ENCODE assay signal across 9 cellular contexts in genomic region chr12:112096070-112096469, GRCh38. TPM values are rescaled to one million over a fixed set of nuclear protein-coding genes. Genes with fewer than 3 reads are reported as not detected.
DNase-seq lines count a peak whose midpoint lies in the region; ATAC-seq, FAIRE-seq and TF ChIP-seq lines count a peak whose summit lies in the region.
"Had no signal": no experiment of that assay in that cellular context is flagged by ENCODE, and none has a peak within 500 bp of the region (broad histone marks: within the 10 kb centered on the region; RNA-seq: fewer than 3 reads in every experiment).

No MANE protein-coding gene starts in this region.

- no peaks in the 10 kb centered on the region for H3K27me3 Mint-ChIP-seq in astrocyte (ENCODE audit: low read depth, unreplicated experiment)

- H3K4me1 ChIP-seq in heart left ventricle: peaks cover 0 to 21% (median 7%) of the 10 kb centered on the region in 12 donors
- H3K4me1 ChIP-seq in astrocyte (ENCODE audit: insufficient read depth, low read length): peaks cover 14% of the 10 kb centered on the region
- H3K4me1 ChIP-seq in BE2C: peaks cover 5% of the 10 kb centered on the region

- TF ChIP-seq CTCF in heart left ventricle (IDR thresholded peaks at IDR 0.05): no peak
- no peak for TF ChIP-seq CTCF in astrocyte (IDR thresholded peaks at IDR 0.05; ENCODE audit: insufficient read depth, low read depth, low read length)
- no peak for TF ChIP-seq CTCF in BE2C (IDR thresholded peaks at IDR 0.05; ENCODE audit: low read depth, low read length)

- H3K27me3 ChIP-seq in heart left ventricle: no peaks in the 10 kb centered on the region
- no peaks in the 10 kb centered on the region for H3K27me3 ChIP-seq in astrocyte (ENCODE audit: insufficient read depth, low read length)
- H3K27me3 ChIP-seq in BE2C: no peaks in the 10 kb centered on the region

- no peak for FAIRE-seq in astrocyte (lab: Jason Lieb, UNC)

- H3K36me3 ChIP-seq in heart left ventricle (peaks cover 0 to 66% (median 55%) of the 10 kb centered on the region in 9 donors), astrocyte (ENCODE audit: insufficient read depth, low read length) (peaks cover 12% of the 10 kb centered on the region), BE2C (peaks cover 84% of the 10 kb centered on the region)

- no peak overlapping the region for H3K4me3 Mint-ChIP-seq in astrocyte (ENCODE audit: unreplicated experiment)

- peaks cover 18% of the 10 kb centered on the region for H3K4me1 Mint-ChIP-seq in astrocyte (ENCODE audit: low read depth, unreplicated experiment)

- H3K27ac Mint-ChIP-seq in astrocyte (ENCODE audit: unreplicated experiment): peak overlapping the region; percentile 85

- H3K4me3 ChIP-seq in heart left ventricle: no peak overlapping the region
- H3K4me3 ChIP-seq in astrocyte (ENCODE audit: insufficient read depth, low read depth, low read length): no peak overlapping the region
- no peak overlapping the region for H3K4me3 ChIP-seq in BE2C (ENCODE audit: low read depth, low read length)

- no peak overlapping the region for H3K9ac ChIP-seq in astrocyte (ENCODE audit: low read length)

- no peaks in the 10 kb centered on the region for H3K9me3 Mint-ChIP-seq in astrocyte (ENCODE audit: unreplicated experiment)

- intact Hi-C loops in heart left ventricle (cut with DNase I): loop anchor here in 1 of 10 donors (10.0 kb wide), 1 partner anchor 51 kb away; no protein-coding TSS in a partner anchor
- intact Hi-C loops in cardiac septum (cut with DNase I): loop anchor here (5.0 kb wide), 1 partner anchor 36 kb away; no protein-coding TSS in a partner anchor

- peaks cover 11% of the 10 kb centered on the region for H3K36me3 Mint-ChIP-seq in astrocyte (ENCODE audit: low read depth, unreplicated experiment)

- H2AFZ ChIP-seq in astrocyte (ENCODE audit: low read depth, low read length): no peak overlapping the region

- H3K27ac ChIP-seq in heart left ventricle (peak overlapping the region in 3 of 12 donors; percentile 10 to 71 (median 45)), astrocyte (ENCODE audit: low read depth, low read length) (peak overlapping the region; percentile 72)

- ATAC-seq in heart left ventricle (peak in 3 of 4 donors; percentile 60 to 80 (median 68)), HG03439 (IDR thresholded peaks at IDR 0.05; ENCODE audit: unreplicated experiment) (peak; percentile 78), GM19324 (IDR thresholded peaks at IDR 0.05; ENCODE audit: low FRiP score, unreplicated experiment) (no peak)

- H3K9me3 ChIP-seq in heart left ventricle: no peaks in the 10 kb centered on the region
- H3K9me3 ChIP-seq in astrocyte (ENCODE audit: insufficient read depth, low read depth, low read length): no peaks in the 10 kb centered on the region
- H3K9me3 ChIP-seq in BE2C: no peaks in the 10 kb centered on the region

- TF ChIP-seq POLR2A in heart left ventricle (IDR thresholded peaks at IDR 0.05): no peak

- peaks cover 90% of the 10 kb centered on the region for H3K79me2 ChIP-seq in astrocyte (ENCODE audit: insufficient read depth, low read length)

- H3K4me2 ChIP-seq in astrocyte (ENCODE audit: low read length): peak overlapping the region; percentile 45

- H4K20me1 ChIP-seq in astrocyte (ENCODE audit: insufficient read depth, low read length): peaks cover 21% of the 10 kb centered on the region

- DNase-seq in heart left ventricle (no peak), cardiac septum (ENCODE audit: low spot score) (no peak), astrocyte (ENCODE audit: low read depth) (no peak), NCI-H226 (no peak), SKM-1 treated with dmso at 0.1 percent for 144 hours (lab: John Stamatoyannopoulos, UW; ENCODE audit: unreplicated experiment) (no peak), BE2C (no peak)
- DNase-seq: NCI-H446 had no signal

RNA-seq across cellular contexts. Expression of gene NAA25, which starts 12.5 kb away (rescaled TPM):
- total RNA-seq in heart left ventricle: 10 to 100 TPM in 8 of 9 donors, 1 to 10 TPM in 1; 9.1 to 25.9 (median 18.5) TPM
- polyA plus RNA-seq in heart left ventricle: 1 to 10 TPM; 5.0 to 7.7 TPM
- 23.1 TPM for total RNA-seq in cardiac septum
- total RNA-seq in astrocyte: 32.8 and 35.2 TPM in 2 replicates
- polyA plus RNA-seq in BE2C (2012; ENCODE audit: insufficient read depth, insufficient read length, low read depth): 20.3 TPM

RNA-seq across cellular contexts. Expression of gene TRAFD1, which starts 29.3 kb away (rescaled TPM):
- 10 to 100 TPM; 17.0 to 84.7 (median 26.4) TPM for total RNA-seq in heart left ventricle
- 10 to 100 TPM in 1 of 2 donors, 1 to 10 TPM in 1; 6.7 to 22.3 TPM for polyA plus RNA-seq in heart left ventricle
- 32.3 TPM for total RNA-seq in cardiac septum
- total RNA-seq in astrocyte: 35.6 TPM in 2 replicates
- 14.3 TPM for polyA plus RNA-seq in BE2C (2012; ENCODE audit: insufficient read depth, insufficient read length, low read depth)
